9 cellular contexts compared by ENCODE assay signal in genomic region chr4:166324321-166324720, GRCh38.
DNase-seq lines count a peak whose midpoint lies in the region; ATAC-seq and TF ChIP-seq lines count a peak whose summit lies in the region.
"Had no signal": no experiment of that assay in that cellular context is flagged by ENCODE, and none has a peak within 500 bp of the region (broad histone marks: within the 10 kb centered on the region; RNA-seq: fewer than 3 reads in every experiment).

No MANE protein-coding gene starts in this region.

- ATAC-seq in GM19351 (IDR thresholded peaks at IDR 0.05; ENCODE audit: unreplicated experiment): peak; percentile 74

- H3K27ac ChIP-seq in C4-2B: no peak overlapping the region

- DNase-seq in NCI-H748 treated with DMSO at 0.1 percent for 48 hours (lab: John Stamatoyannopoulos, UW): peak; percentile 19
- peak; percentile 42 for DNase-seq in fibroblast of mammary gland (ENCODE audit: low read depth)
- no peak for DNase-seq in retina
- no peak for DNase-seq in occipital lobe (lab: John Stamatoyannopoulos, UW)
- no peak for DNase-seq in GM03348 (ENCODE audit: low spot score)
- DNase-seq in stimulated activated CD4-positive, alpha-beta T cell treated with anti-CD3 and anti-CD28 coated beads, Interleukin-1b, Interleukin-23, amount 100 ng/mL, for 48 hours: no peak
- DNase-seq: hypothalamus had no signal

- TF ChIP-seq CTCF in C4-2B (conservative IDR thresholded peaks at IDR 0.05) (peak; percentile 52), fibroblast of mammary gland (conservative IDR thresholded peaks at IDR 0.05; ENCODE audit: control insufficient read depth, insufficient read depth, low read depth, low read length) (peak; percentile 50)

- no peak overlapping the region for H3K4me3 ChIP-seq in fibroblast of mammary gland (ENCODE audit: control insufficient read depth, low read depth, low read length)

Comparison
In these comparisons a context has a peak if more than half of its experiments do, and no peak if none do; other contexts are left out.
1. DNase-seq: peak in NCI-H748 treated with DMSO at 0.1 percent for 48 hours (single experiment) and fibroblast of mammary gland (single experiment); none in retina (single experiment), occipital lobe (single experiment), GM03348 (single experiment) and stimulated activated CD4-positive, alpha-beta T cell treated with anti-CD3 and anti-CD28 coated beads, Interleukin-1b, Interleukin-23, amount 100 ng/mL, for 48 hours (single experiment).